Comparison of ENCODE assay signal across 8 cellular contexts in genomic region chr2:8456149-8457091, GRCh38.
DNase-seq lines count a peak whose midpoint lies in the region; ATAC-seq lines count a peak whose summit lies in the region.

No MANE protein-coding gene starts in this region.

- peaks cover 1% of the 10 kb centered on the region for H3K9me3 Mint-ChIP-seq in activated naive CD8-positive, alpha-beta T cell treated with anti-CD3 and anti-CD28 coated beads, Interleukin-2, amount 10 ng/mL, durations not matched to agents 7 days and 5 days

- peaks cover 19% of the 10 kb centered on the region for H3K36me3 Mint-ChIP-seq in activated naive CD8-positive, alpha-beta T cell treated with anti-CD3 and anti-CD28 coated beads, Interleukin-2, amount 10 ng/mL, durations not matched to agents 7 days and 5 days

- DNase-seq in RPMI8226 (peak; percentile 27), NCI-H1694 (lab: John Stamatoyannopoulos, UW) (no peak), NCI-H82 treated with DMSO at 0.1 percent for 48 hours (lab: John Stamatoyannopoulos, UW; ENCODE audit: unreplicated experiment) (no peak), D341Med (ENCODE audit: low spot score) (no peak)
- peak; percentile 70 for DNase-seq in activated naive CD8-positive, alpha-beta T cell treated with anti-CD3 and anti-CD28 coated beads, Interleukin-2, amount 10 ng/mL, durations not matched to agents 7 days and 5 days
- peak; percentile 69 for DNase-seq in stimulated activated CD4-positive, alpha-beta T cell treated with anti-CD3 and anti-CD28 coated beads, Interleukin-15, amount 100 ng/mL, for 24 hours

- H3K4me1 Mint-ChIP-seq in activated naive CD8-positive, alpha-beta T cell treated with anti-CD3 and anti-CD28 coated beads, Interleukin-2, amount 10 ng/mL, durations not matched to agents 7 days and 5 days = peaks cover 49% of the 10 kb centered on the region

- peak overlapping the region; percentile 98 for H3K27ac Mint-ChIP-seq in activated naive CD8-positive, alpha-beta T cell treated with anti-CD3 and anti-CD28 coated beads, Interleukin-2, amount 10 ng/mL, durations not matched to agents 7 days and 5 days

- H3K4me3 Mint-ChIP-seq in activated naive CD8-positive, alpha-beta T cell treated with anti-CD3 and anti-CD28 coated beads, Interleukin-2, amount 10 ng/mL, durations not matched to agents 7 days and 5 days = peak overlapping the region; percentile 84

- peaks cover 9% of the 10 kb centered on the region for H3K27me3 Mint-ChIP-seq in activated naive CD8-positive, alpha-beta T cell treated with anti-CD3 and anti-CD28 coated beads, Interleukin-2, amount 10 ng/mL, durations not matched to agents 7 days and 5 days

- ATAC-seq in GM19043 (IDR thresholded peaks at IDR 0.05; ENCODE audit: low read depth, unreplicated experiment) = peak; percentile 63
- peak; percentile 71 for ATAC-seq in activated naive CD8-positive, alpha-beta T cell treated with anti-CD3 and anti-CD28 coated beads, Interleukin-2, amount 10 ng/mL, durations not matched to agents 7 days and 5 days (ENCODE audit: low read depth)
- ATAC-seq in HG02571 (IDR thresholded peaks at IDR 0.05; ENCODE audit: unreplicated experiment) = no peak

- POLR2A ChIA-PET in activated naive CD8-positive, alpha-beta T cell treated with anti-CD3 and anti-CD28 coated beads, Interleukin-2, amount 10 ng/mL, durations not matched to agents 7 days and 5 days (lab: Charles Lee) = interaction anchor here (0.6 to 1.1 kb wide), 2 partner anchors 25 to 225 kb away, joined by 3 to 4 read pairs; partner anchors contain the start of gene ID2

Comparison
In these comparisons a context has a peak if more than half of its experiments do, and no peak if none do; other contexts are left out.
1. DNase-seq: peak in RPMI8226 (single experiment), activated naive CD8-positive, alpha-beta T cell treated with anti-CD3 and anti-CD28 coated beads, Interleukin-2, amount 10 ng/mL, durations not matched to agents 7 days and 5 days (single experiment) and stimulated activated CD4-positive, alpha-beta T cell treated with anti-CD3 and anti-CD28 coated beads, Interleukin-15, amount 100 ng/mL, for 24 hours (single experiment); none in NCI-H1694 (single experiment), NCI-H82 treated with DMSO at 0.1 percent for 48 hours (single experiment) and D341Med (single experiment).